ENCODE assay signal across 11 cellular contexts in the genomic region with DNA sequence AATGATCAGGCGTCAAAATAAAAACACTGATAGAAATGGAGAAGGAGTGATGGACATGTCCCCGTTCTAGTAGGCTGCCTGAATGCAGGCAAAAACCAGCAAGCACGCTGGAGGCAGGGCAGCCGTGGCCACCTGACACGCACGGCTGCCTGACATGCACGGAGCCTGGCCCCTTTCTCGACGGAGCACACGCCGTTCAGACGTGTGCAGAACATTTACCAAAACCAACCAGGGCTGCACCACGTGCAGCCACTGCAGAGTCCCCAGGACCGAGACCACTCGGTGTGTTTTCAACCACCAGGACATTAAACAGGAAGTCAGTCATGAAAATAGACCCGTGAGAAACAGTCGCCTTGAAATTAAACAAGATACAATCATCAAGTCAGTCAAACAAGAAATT.
DNase-seq lines count a peak whose midpoint lies in the region; ATAC-seq and TF ChIP-seq lines count a peak whose summit lies in the region.
"Had no signal": no experiment of that assay in that cellular context is flagged by ENCODE, and none has a peak within 500 bp of the region (broad histone marks: within the 10 kb centered on the region; RNA-seq: fewer than 3 reads in every experiment).

No MANE protein-coding gene starts in this region.

- peak overlapping the region; percentile 57 for H3K4me3 Mint-ChIP-seq in stimulated activated naive CD8-positive, alpha-beta T cell treated with anti-CD3 and anti-CD28 coated beads, Interleukin-15, Interleukin-2, amounts not matched to agents 100 ng/mL and 50 ng/mL, for 24 hours
- no peak overlapping the region for H3K4me3 Mint-ChIP-seq in WTC11

- H3K36me3 Mint-ChIP-seq in stimulated activated naive CD8-positive, alpha-beta T cell treated with anti-CD3 and anti-CD28 coated beads, Interleukin-15, Interleukin-2, amounts not matched to agents 100 ng/mL and 50 ng/mL, for 24 hours (ENCODE audit: low read depth) = no peaks in the 10 kb centered on the region
- H3K36me3 Mint-ChIP-seq in WTC11 = peaks cover 8% of the 10 kb centered on the region

- CTCF ChIA-PET in WTC11 (lab: Charles Lee) = interaction anchor here (1.4 kb wide), 1 partner anchor 44 kb away, joined by 3 read pairs; no protein-coding TSS in a partner anchor

- no peaks in the 10 kb centered on the region for H3K9me3 ChIP-seq in mononuclear cell (ENCODE audit: low read depth, low read length)
- H3K9me3 ChIP-seq: right lobe of liver had no signal

- POLR2A ChIA-PET in WTC11 (lab: Charles Lee) = no interaction called here

- H3K27me3 Mint-ChIP-seq in stimulated activated naive CD8-positive, alpha-beta T cell treated with anti-CD3 and anti-CD28 coated beads, Interleukin-15, Interleukin-2, amounts not matched to agents 100 ng/mL and 50 ng/mL, for 24 hours = no peaks in the 10 kb centered on the region
- H3K27me3 Mint-ChIP-seq in WTC11 (ENCODE audit: low read depth) = no peaks in the 10 kb centered on the region; the same call in 1 of the 2 replicates

- intact Hi-C loops in sciatic nerve (cut with DNase I) = no loop called here

- H3K4me1 ChIP-seq in mononuclear cell (ENCODE audit: insufficient read depth, low read length) = no peaks in the 10 kb centered on the region
- H3K4me1 ChIP-seq: right lobe of liver had no signal

- TF ChIP-seq CTCF in WTC11 (IDR thresholded peaks at IDR 0.05) = no peak

- H3K27me3 ChIP-seq in mononuclear cell (ENCODE audit: insufficient read depth, low read length) = no peaks in the 10 kb centered on the region
- H3K27me3 ChIP-seq: right lobe of liver had no signal

- H3K4me3 ChIP-seq in mononuclear cell (ENCODE audit: low read length) = peak overlapping the region; percentile 6
- H3K4me3 ChIP-seq: right lobe of liver had no signal

- ATAC-seq in stimulated activated naive CD8-positive, alpha-beta T cell treated with anti-CD3 and anti-CD28 coated beads, Interleukin-15, Interleukin-2, amounts not matched to agents 100 U/mL and 50 U/mL, for 24 hours = no peak
- ATAC-seq in WTC11 (no peak), GM21529 (IDR thresholded peaks at IDR 0.05; ENCODE audit: unreplicated experiment) (no peak), sciatic nerve (no peak)
- ATAC-seq: right lobe of liver had no signal

- H3K9me3 Mint-ChIP-seq in stimulated activated naive CD8-positive, alpha-beta T cell treated with anti-CD3 and anti-CD28 coated beads, Interleukin-15, Interleukin-2, amounts not matched to agents 100 ng/mL and 50 ng/mL, for 24 hours = no peaks in the 10 kb centered on the region
- H3K9me3 Mint-ChIP-seq in WTC11 = peaks cover 10% of the 10 kb centered on the region

- peaks cover 12% of the 10 kb centered on the region for H3K4me1 Mint-ChIP-seq in stimulated activated naive CD8-positive, alpha-beta T cell treated with anti-CD3 and anti-CD28 coated beads, Interleukin-15, Interleukin-2, amounts not matched to agents 100 ng/mL and 50 ng/mL, for 24 hours (ENCODE audit: low read depth)
- H3K4me1 Mint-ChIP-seq in WTC11 = peaks cover 5% of the 10 kb centered on the region

- DNase-seq in stimulated activated naive CD8-positive, alpha-beta T cell treated with anti-CD3 and anti-CD28 coated beads, Interleukin-15, Interleukin-2, amounts not matched to agents 100 U/mL and 50 U/mL, for 24 hours = no peak
- DNase-seq in WTC11 (ENCODE audit: low spot score) (no peak), ureter (ENCODE audit: low spot score) (peak; percentile 30), NCI-H128 (lab: John Stamatoyannopoulos, UW; ENCODE audit: unreplicated experiment) (no peak), sciatic nerve (ENCODE audit: low spot score) (no peak)
- DNase-seq: NCI-H1930 had no signal

- peak overlapping the region; percentile 2 for H3K27ac Mint-ChIP-seq in stimulated activated naive CD8-positive, alpha-beta T cell treated with anti-CD3 and anti-CD28 coated beads, Interleukin-15, Interleukin-2, amounts not matched to agents 100 ng/mL and 50 ng/mL, for 24 hours
- H3K27ac Mint-ChIP-seq in WTC11 = peak overlapping the region; percentile 34; the same call in 1 of the 2 replicates
- H3K27ac Mint-ChIP-seq: activated naive CD4-positive, alpha-beta T cell treated with anti-CD3 and anti-CD28 coated beads, Interleukin-2, amount 50 U/mL, for 72 hours had no signal

TF ChIP-seq in WTC11, 78 proteins besides CTCF, POLR2A, EP300 and RAD21:
- TF ChIP-seq PRRX2 (CRISPR knock-in tag; IDR thresholded peaks at IDR 0.05) (no peak), MAX (CRISPR knock-in tag; IDR thresholded peaks at IDR 0.05) (no peak), NFE2L1 (CRISPR knock-in tag; IDR thresholded peaks at IDR 0.05) (no peak), E2F1 (CRISPR knock-in tag; IDR thresholded peaks at IDR 0.05) (no peak), ZNF281 (CRISPR knock-in tag; IDR thresholded peaks at IDR 0.05) (no peak), NR3C1 (CRISPR knock-in tag; conservative IDR thresholded peaks at IDR 0.05; ENCODE audit: low read depth) (no peak), ZMAT4 (CRISPR knock-in tag; IDR thresholded peaks at IDR 0.05) (no peak), JAZF1 (CRISPR knock-in tag; IDR thresholded peaks at IDR 0.05) (no peak), NFYB (CRISPR knock-in tag; conservative IDR thresholded peaks at IDR 0.05; ENCODE audit: low read depth) (no peak), TEAD1 (CRISPR knock-in tag; IDR thresholded peaks at IDR 0.05) (no peak), ESRRA (CRISPR knock-in tag; IDR thresholded peaks at IDR 0.05; ENCODE audit: borderline replicate concordance) (no peak)
- TF ChIP-seq, protein P1, sequence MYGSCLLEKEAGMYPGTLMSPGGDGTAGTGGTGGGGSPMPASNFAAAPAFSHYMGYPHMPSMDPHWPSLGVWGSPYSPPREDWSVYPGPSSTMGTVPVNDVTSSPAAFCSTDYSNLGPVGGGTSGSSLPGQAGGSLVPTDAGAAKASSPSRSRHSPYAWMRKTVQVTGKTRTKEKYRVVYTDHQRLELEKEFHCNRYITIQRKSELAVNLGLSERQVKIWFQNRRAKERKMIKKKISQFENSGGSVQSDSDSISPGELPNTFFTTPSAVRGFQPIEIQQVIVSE (CRISPR knock-in tag; IDR thresholded peaks at IDR 0.05; ENCODE audit: borderline replicate concordance) = no peak
- TF ChIP-seq, protein P2, sequence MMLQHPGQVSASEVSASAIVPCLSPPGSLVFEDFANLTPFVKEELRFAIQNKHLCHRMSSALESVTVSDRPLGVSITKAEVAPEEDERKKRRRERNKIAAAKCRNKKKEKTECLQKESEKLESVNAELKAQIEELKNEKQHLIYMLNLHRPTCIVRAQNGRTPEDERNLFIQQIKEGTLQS (CRISPR knock-in tag; conservative IDR thresholded peaks at IDR 0.05) = no peak
- TF ChIP-seq, protein P3, sequence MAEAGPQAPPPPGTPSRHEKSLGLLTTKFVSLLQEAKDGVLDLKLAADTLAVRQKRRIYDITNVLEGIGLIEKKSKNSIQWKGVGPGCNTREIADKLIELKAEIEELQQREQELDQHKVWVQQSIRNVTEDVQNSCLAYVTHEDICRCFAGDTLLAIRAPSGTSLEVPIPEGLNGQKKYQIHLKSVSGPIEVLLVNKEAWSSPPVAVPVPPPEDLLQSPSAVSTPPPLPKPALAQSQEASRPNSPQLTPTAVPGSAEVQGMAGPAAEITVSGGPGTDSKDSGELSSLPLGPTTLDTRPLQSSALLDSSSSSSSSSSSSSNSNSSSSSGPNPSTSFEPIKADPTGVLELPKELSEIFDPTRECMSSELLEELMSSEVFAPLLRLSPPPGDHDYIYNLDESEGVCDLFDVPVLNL (CRISPR knock-in tag; IDR thresholded peaks at IDR 0.05; ENCODE audit: borderline replicate concordance, low read depth) = no peak
